In genomic region chr22:29938285-29938693, GRCh38 we compare ENCODE assay signal across 13 cellular contexts. TPM values are rescaled to one million over a fixed set of nuclear protein-coding genes. Genes with fewer than 3 reads are reported as not detected.
A peak's percentile ranks its signal among the peaks of the same experiment; 100 is the strongest.
DNase-seq lines count a peak whose midpoint lies in the region; ATAC-seq and TF ChIP-seq lines count a peak whose summit lies in the region.
"Had no signal": no experiment of that assay in that cellular context is flagged by ENCODE, and none has a peak within 500 bp of the region (broad histone marks: within the 10 kb centered on the region; RNA-seq: fewer than 3 reads in every experiment).

No MANE protein-coding gene starts in this region.

- H3K27me3 Mint-ChIP-seq in brain = no peaks in the 10 kb centered on the region
- H3K27me3 Mint-ChIP-seq: activated CD8-positive, alpha-beta T cell treated with anti-CD3 and anti-CD28 coated beads for 36 hours had no signal

- CTCF ChIA-PET in mammary epithelial cell (lab: Charles Lee; ENCODE audit: low non-redundant PET) = no interaction called here

- in situ Hi-C loops in mammary epithelial cell (cut with MboI; ENCODE audit: low sequenced_read_pairs in 2 of 2) = no loop called here

- BruUV-seq in mammary epithelial cell (replicated peaks; lab: Mats Ljungman, UMichigan) = no TSS peak

- no peak overlapping the region for H3K4me2 ChIP-seq in mammary epithelial cell (ENCODE audit: insufficient read depth, low read depth, low read length)

- dilution Hi-C loops in mammary epithelial cell (cut with HindIII; ENCODE audit: low sequenced_read_pairs) = no loop called here

- H3K4me3 ChIP-seq in GM12864 (ENCODE audit: low read depth, low read length) = no peak overlapping the region
- no peak overlapping the region for H3K4me3 ChIP-seq in mammary epithelial cell (replicated peaks in 1 of 3; ENCODE audit: insufficient read depth in 1 of 3, low read depth in 2 of 3, low read length in 3 of 3)
- H3K4me3 ChIP-seq in foreskin fibroblast (ENCODE audit: low read depth in 1 of 2, low read length in 2 of 2) = no peak overlapping the region
- H3K4me3 ChIP-seq: HAP-1 had no signal

- peaks cover 70% of the 10 kb centered on the region for H3K79me2 ChIP-seq in mammary epithelial cell (ENCODE audit: insufficient read depth, low read length)

- H3K36me3 Mint-ChIP-seq in brain = peaks cover 53% of the 10 kb centered on the region

- peak overlapping the region in 3 of 5 experiments; percentile 2 to 80 (median 18) for H3K27ac Mint-ChIP-seq in brain
- H3K27ac Mint-ChIP-seq: activated CD8-positive, alpha-beta T cell treated with anti-CD3 and anti-CD28 coated beads for 36 hours had no signal

- H3K36me3 ChIP-seq in mammary epithelial cell (ENCODE audit: insufficient read depth, low read length) = no peaks in the 10 kb centered on the region
- H3K36me3 ChIP-seq: HAP-1 had no signal

- no peaks in the 10 kb centered on the region for H4K20me1 ChIP-seq in mammary epithelial cell (ENCODE audit: insufficient read depth, low read length)

- ATAC-seq in HG02885 (IDR thresholded peaks at IDR 0.05; ENCODE audit: poor library complexity, unreplicated experiment) = peak; percentile 63
- ATAC-seq: activated CD8-positive, alpha-beta T cell treated with anti-CD3 and anti-CD28 coated beads for 36 hours; left lobe of liver had no signal

- H3K4me3 Mint-ChIP-seq in brain = no peak overlapping the region
- H3K4me3 Mint-ChIP-seq: activated CD8-positive, alpha-beta T cell treated with anti-CD3 and anti-CD28 coated beads for 36 hours had no signal

- no peaks in the 10 kb centered on the region for H3K4me1 ChIP-seq in mammary epithelial cell (ENCODE audit: insufficient read depth, low read length)

- no peak overlapping the region for H3K9ac ChIP-seq in mammary epithelial cell (ENCODE audit: insufficient read depth, low read length)

- intact Hi-C loops in mammary epithelial cell (cut with micrococcal nuclease) = no loop called here

- H3K27me3 ChIP-seq in mammary epithelial cell (ENCODE audit: insufficient read depth, low read length) = no peaks in the 10 kb centered on the region

- peaks cover 37% of the 10 kb centered on the region for H3K4me1 Mint-ChIP-seq in brain

- no peak overlapping the region for H2AFZ ChIP-seq in mammary epithelial cell (ENCODE audit: low read depth, low read length)

- H3K9me3 ChIP-seq in mammary epithelial cell (replicated peaks; ENCODE audit: insufficient read depth, low read length) = no peaks in the 10 kb centered on the region

- WGBS in mammary epithelial cell (ENCODE audit: low coverage, missing lambda C conversion rate) = 89% methylated on average over 5 of the region's 5 CpGs

- peaks cover 8 to 31% (median 18%) of the 10 kb centered on the region in 5 experiments for H3K9me3 Mint-ChIP-seq in brain

- TF ChIP-seq CTCF in GM12864 (IDR thresholded peaks at IDR 0.05; ENCODE audit: low read depth, low read length, missing control alignments) (no peak), brain (conservative IDR thresholded peaks at IDR 0.05) (no peak), mammary epithelial cell (conservative IDR thresholded peaks at IDR 0.05 in 1 of 2, IDR thresholded peaks at IDR 0.05 in 1 of 2; ENCODE audit: extremely low read depth in 1 of 2, insufficient read depth in 1 of 2, low read depth in 1 of 2, low read length in 2 of 2) (no peak), foreskin fibroblast (IDR thresholded peaks at IDR 0.05; ENCODE audit: low read depth, low read length) (no peak)

- H3K27ac ChIP-seq in mammary epithelial cell (ENCODE audit: insufficient read depth, low read depth, low read length) = no peak overlapping the region

- DNase-seq in GM12864 (ENCODE audit: low read depth) = peak; percentile 42
- DNase-seq in GM19238 (ENCODE audit: insufficient read length, low spot score) = peak; percentile 17
- no peak for DNase-seq in foreskin melanocyte
- DNase-seq in SW 1271 (lab: John Stamatoyannopoulos, UW) = no peak
- DNase-seq in mammary epithelial cell = no peak
- DNase-seq in foreskin fibroblast = no peak
- DNase-seq: activated CD8-positive, alpha-beta T cell treated with anti-CD3 and anti-CD28 coated beads for 36 hours; NCI-H1436 treated with DMSO at 0.1 percent for 48 hours; NCI-H82 had no signal

RNA-seq across cellular contexts. Expression of gene MTMR3, which starts 55.3 kb away (rescaled TPM):
- polyA plus RNA-seq in brain (ENCODE audit: insufficient read depth, low read depth, low replicate concordance) (22.8 TPM), mammary epithelial cell (11.1 TPM)
- 10 to 100 TPM; 34.1 to 67.2 TPM for total RNA-seq in mammary epithelial cell
- 35.4 TPM for polyA minus RNA-seq in mammary epithelial cell

Comparison
In these comparisons a context has a peak if more than half of its experiments do, and no peak if none do; other contexts are left out.
1. DNase-seq: peak in GM12864 (single experiment) and GM19238 (single experiment); none in foreskin melanocyte (single experiment), SW 1271 (0 of 2), mammary epithelial cell (single experiment) and foreskin fibroblast (0 of 2).